ENCODE assay signal across 19 cellular contexts in genomic region chr22:26670459-26670858, GRCh38. TPM values are rescaled to one million over a fixed set of nuclear protein-coding genes. Genes with fewer than 3 reads are reported as not detected.
DNase-seq lines count a peak whose midpoint lies in the region; ATAC-seq and TF ChIP-seq lines count a peak whose summit lies in the region.
"Had no signal": no experiment of that assay in that cellular context is flagged by ENCODE, and none has a peak within 500 bp of the region (broad histone marks: within the 10 kb centered on the region; RNA-seq: fewer than 3 reads in every experiment).

No MANE protein-coding gene starts in this region.

- peak overlapping the region; percentile 83 for H3K27ac ChIP-seq in CD8-positive, alpha-beta T cell (ENCODE audit: low read depth, low read length)
- H3K27ac ChIP-seq in tibial nerve, result peak overlapping the region in 1 of 4 donors; percentile 60
- H3K27ac ChIP-seq: C4-2B had no signal

- no peak for ATAC-seq in CD8-positive, alpha-beta T cell
- ATAC-seq in natural killer cell treated with Interleukin-12 subunit alpha and Interleukin-12 subunit beta and Interleukin-15 and Interleukin-18, amount 100 ng/mL, for 72 hours, result no peak
- no peak for ATAC-seq in sciatic nerve
- ATAC-seq: heart left ventricle had no signal

- H3K9me3 Mint-ChIP-seq in CD8-positive, alpha-beta T cell, result no peaks in the 10 kb centered on the region
- no peaks in the 10 kb centered on the region for H3K9me3 Mint-ChIP-seq in HFFc6
- no peaks in the 10 kb centered on the region for H3K9me3 Mint-ChIP-seq in activated naive CD8-positive, alpha-beta T cell (ENCODE audit: low read depth)
- H3K9me3 Mint-ChIP-seq in natural killer cell treated with Interleukin-12 subunit alpha and Interleukin-12 subunit beta and Interleukin-15 and Interleukin-18, amount 100 ng/mL, for 72 hours, result no peaks in the 10 kb centered on the region

- peaks cover 65% of the 10 kb centered on the region for H3K4me1 ChIP-seq in CD8-positive, alpha-beta T cell (ENCODE audit: insufficient read depth, low read length)
- peaks cover 0 to 28% (median 23%) of the 10 kb centered on the region in 4 donors for H3K4me1 ChIP-seq in tibial nerve

- CTCF ChIA-PET in CD8-positive, alpha-beta T cell (lab: Charles Lee), result no interaction called here

- intact Hi-C loops in CD8-positive, alpha-beta T cell (cut with DNase I, micrococcal nuclease), result loop anchor here in 1 of 2 experiments (10.0 kb wide), 2 partner anchors 1226 to 1606 kb away; no protein-coding TSS in a partner anchor
- intact Hi-C loops in sciatic nerve (cut with DNase I), result no loop called here

- no peak overlapping the region for H3K4me3 ChIP-seq in CD8-positive, alpha-beta T cell (ENCODE audit: low read depth, low read length)
- H3K4me3 ChIP-seq in tibial nerve, result no peak overlapping the region
- H3K4me3 ChIP-seq: coronary artery, HAP-1 had no signal

- no peak for TF ChIP-seq CTCF in CD8-positive, alpha-beta T cell (IDR thresholded peaks at IDR 0.05)
- TF ChIP-seq CTCF in HFFc6 (IDR thresholded peaks at IDR 0.05) (no peak), tibial nerve (IDR thresholded peaks at IDR 0.05) (no peak)

- POLR2A ChIA-PET in CD8-positive, alpha-beta T cell (lab: Charles Lee), result interaction anchor here (5.2 kb wide), 1 partner anchor 12 kb away, joined by 34 read pairs; the partner anchor contains the start of gene MIAT

- TF ChIP-seq POLR2A in tibial nerve (IDR thresholded peaks at IDR 0.05), result no peak

- TF ChIP-seq EP300 in tibial nerve (IDR thresholded peaks at IDR 0.05), result no peak

- no peaks in the 10 kb centered on the region for H3K27me3 ChIP-seq in CD8-positive, alpha-beta T cell (ENCODE audit: insufficient read depth, low read length)
- H3K27me3 ChIP-seq in tibial nerve, result peaks cover 0 to 27% of the 10 kb centered on the region in 2 donors
- H3K27me3 ChIP-seq: heart left ventricle had no signal

- H3K9me3 ChIP-seq in CD8-positive, alpha-beta T cell (ENCODE audit: low read length), result no peaks in the 10 kb centered on the region
- H3K9me3 ChIP-seq in tibial nerve, result no peaks in the 10 kb centered on the region
- H3K9me3 ChIP-seq: esophagus squamous epithelium, HAP-1, heart left ventricle had no signal

- WGBS in tibial nerve, 2 donors, result 81 to 84% methylated on average over 4 of the region's 4 CpGs

- peak overlapping the region; percentile 100 for H3K27ac Mint-ChIP-seq in CD8-positive, alpha-beta T cell
- peak overlapping the region; percentile 3; the same call in 1 of the 2 replicates for H3K27ac Mint-ChIP-seq in HFFc6
- peak overlapping the region; percentile 99 for H3K27ac Mint-ChIP-seq in activated naive CD8-positive, alpha-beta T cell
- peak overlapping the region; percentile 98 to 99 for H3K27ac Mint-ChIP-seq in natural killer cell treated with Interleukin-12 subunit alpha and Interleukin-12 subunit beta and Interleukin-15 and Interleukin-18, amount 100 ng/mL, for 72 hours

- H3K4me3 Mint-ChIP-seq in CD8-positive, alpha-beta T cell, result peak overlapping the region; percentile 98
- H3K4me3 Mint-ChIP-seq in HFFc6, result no peak overlapping the region
- H3K4me3 Mint-ChIP-seq in activated naive CD8-positive, alpha-beta T cell, result peak overlapping the region; percentile 97
- H3K4me3 Mint-ChIP-seq in natural killer cell treated with Interleukin-12 subunit alpha and Interleukin-12 subunit beta and Interleukin-15 and Interleukin-18, amount 100 ng/mL, for 72 hours, result peak overlapping the region; percentile 97

- DNase-seq in CD8-positive, alpha-beta T cell, result no peak
- no peak for DNase-seq in HFFc6
- DNase-seq in natural killer cell treated with Interleukin-12 subunit alpha and Interleukin-12 subunit beta and Interleukin-15 and Interleukin-18, amount 100 ng/mL, for 72 hours (ENCODE audit: low spot score), result no peak
- no peak for DNase-seq in sciatic nerve (ENCODE audit: low spot score)
- no peak for DNase-seq in tibial nerve (ENCODE audit: low spot score in 2 of 2)
- no peak for DNase-seq in superior temporal gyrus (ENCODE audit: extremely low spot score)
- DNase-seq: esophagus squamous epithelium; islet precursor cell; mesendoderm; stimulated activated naive CD4-positive, alpha-beta T cell treated with Interleukin-2 at 50 U/mL for 16 hours had no signal

- no peaks in the 10 kb centered on the region for H3K36me3 ChIP-seq in CD8-positive, alpha-beta T cell (ENCODE audit: insufficient read depth, low read length)
- no peaks in the 10 kb centered on the region for H3K36me3 ChIP-seq in tibial nerve
- H3K36me3 ChIP-seq: esophagus squamous epithelium, HAP-1, heart left ventricle had no signal

- peaks cover 66% of the 10 kb centered on the region for H3K4me1 Mint-ChIP-seq in CD8-positive, alpha-beta T cell (ENCODE audit: low read depth)
- H3K4me1 Mint-ChIP-seq in HFFc6 (ENCODE audit: low read depth), result peaks cover 50% of the 10 kb centered on the region
- H3K4me1 Mint-ChIP-seq in activated naive CD8-positive, alpha-beta T cell (ENCODE audit: low read depth), result peaks cover 62% of the 10 kb centered on the region
- peaks cover 70 to 77% of the 10 kb centered on the region in 2 donors for H3K4me1 Mint-ChIP-seq in natural killer cell treated with Interleukin-12 subunit alpha and Interleukin-12 subunit beta and Interleukin-15 and Interleukin-18, amount 100 ng/mL, for 72 hours (ENCODE audit: low read depth in 2 of 2)

- H3K27me3 Mint-ChIP-seq in CD8-positive, alpha-beta T cell (ENCODE audit: low read depth), result no peaks in the 10 kb centered on the region
- H3K27me3 Mint-ChIP-seq in HFFc6 (ENCODE audit: insufficient read depth), result peaks cover 2% of the 10 kb centered on the region; the same call in 1 of the 2 replicates
- no peaks in the 10 kb centered on the region for H3K27me3 Mint-ChIP-seq in activated naive CD8-positive, alpha-beta T cell
- no peaks in the 10 kb centered on the region for H3K27me3 Mint-ChIP-seq in natural killer cell treated with Interleukin-12 subunit alpha and Interleukin-12 subunit beta and Interleukin-15 and Interleukin-18, amount 100 ng/mL, for 72 hours

- peaks cover 19% of the 10 kb centered on the region for H3K36me3 Mint-ChIP-seq in CD8-positive, alpha-beta T cell
- peaks cover 13% of the 10 kb centered on the region for H3K36me3 Mint-ChIP-seq in HFFc6 (ENCODE audit: low read depth)
- H3K36me3 Mint-ChIP-seq in activated naive CD8-positive, alpha-beta T cell, result peaks cover 2% of the 10 kb centered on the region
- no peaks in the 10 kb centered on the region for H3K36me3 Mint-ChIP-seq in natural killer cell treated with Interleukin-12 subunit alpha and Interleukin-12 subunit beta and Interleukin-15 and Interleukin-18, amount 100 ng/mL, for 72 hours

RNA-seq across cellular contexts. Expression of gene MIAT, which starts 13.1 kb away (rescaled TPM):
- 10 to 100 TPM; 80.9 to 81.6 TPM for total RNA-seq in CD8-positive, alpha-beta T cell
- under 1 TPM; 0.55 to 0.89 (median 0.75) TPM for total RNA-seq in HFFc6 (2021; fragmentation: NEBNext Ultra II Directional; extraction: Animal tissue kit (Norgen Biotek cat#: 25700))
- 10 to 100 TPM in 1 of 2 donors, 1 to 10 TPM in 1; 6.0 to 12.6 TPM for total RNA-seq in natural killer cell treated with Interleukin-12 subunit alpha and Interleukin-12 subunit beta and Interleukin-15 and Interleukin-18, amount 100 ng/mL, for 72 hours
- total RNA-seq in sciatic nerve, result 2.7 TPM
- 1 to 10 TPM in 1 of 4 donors, under 1 TPM in 3; 0.42 to 1.5 (median 0.62) TPM for total RNA-seq in tibial nerve

RNA-seq across cellular contexts. Expression of gene CRYBA4, which starts 48.7 kb away (rescaled TPM):
- total RNA-seq in CD8-positive, alpha-beta T cell, result not detected
- total RNA-seq in HFFc6 (2021; fragmentation: NEBNext Ultra II Directional; extraction: Animal tissue kit (Norgen Biotek cat#: 25700)), result not detected
- total RNA-seq in natural killer cell treated with Interleukin-12 subunit alpha and Interleukin-12 subunit beta and Interleukin-15 and Interleukin-18, amount 100 ng/mL, for 72 hours, result not detected
- total RNA-seq in sciatic nerve, result not detected
- total RNA-seq in tibial nerve, result not detected
- total RNA-seq: activated CD8-positive, alpha-beta memory T cell treated with anti-CD3 and anti-CD28 coated beads for 36 hours; Daoy; esophagus squamous epithelium; heart left ventricle; osteocyte; skeletal muscle tissue had no signal

RNA-seq across cellular contexts. Expression of gene CRYBB1, which starts 52.6 kb away (rescaled TPM):
- total RNA-seq in CD8-positive, alpha-beta T cell, result not detected
- total RNA-seq in HFFc6 (2021; fragmentation: NEBNext Ultra II Directional; extraction: Animal tissue kit (Norgen Biotek cat#: 25700)), result not detected
- total RNA-seq in natural killer cell treated with Interleukin-12 subunit alpha and Interleukin-12 subunit beta and Interleukin-15 and Interleukin-18, amount 100 ng/mL, for 72 hours, result not detected
- 0.76 TPM for total RNA-seq in sciatic nerve
- total RNA-seq in tibial nerve, result 1 to 10 TPM in 3 of 4 donors, under 1 TPM in 1; 0.84 to 4.8 (median 1.8) TPM
- total RNA-seq: activated CD8-positive, alpha-beta memory T cell treated with anti-CD3 and anti-CD28 coated beads for 36 hours; Daoy; osteocyte had no signal

Comparison
In these comparisons a context has a peak if more than half of its experiments do, and no peak if none do; other contexts are left out.
1. H3K27ac Mint-ChIP-seq: peak in every context shown above with its lines; median percentile 100 in CD8-positive, alpha-beta T cell; 99 in activated naive CD8-positive, alpha-beta T cell; 98 in natural killer cell treated with Interleukin-12 subunit alpha and Interleukin-12 subunit beta and Interleukin-15 and Interleukin-18, amount 100 ng/mL, for 72 hours; 3 in HFFc6.
2. RNA of gene MIAT, which starts 13.1 kb away (total RNA-seq): 80.9 to 81.6 TPM in CD8-positive, alpha-beta T cell; 6.0 to 12.6 TPM in natural killer cell treated with Interleukin-12 subunit alpha and Interleukin-12 subunit beta and Interleukin-15 and Interleukin-18, amount 100 ng/mL, for 72 hours, 2.7 TPM in sciatic nerve (single experiment), 0.55 to 0.89 TPM in HFFc6 and 0.42 to 1.5 TPM in tibial nerve; every median in the first group is over 4 times any median in the second.